In genomic region chr12:54279632-54280400, GRCh38 we compare ENCODE assay signal across 8 cellular contexts. TPM values are rescaled to one million over a fixed set of nuclear protein-coding genes. Genes with fewer than 3 reads are reported as not detected.
DNase-seq lines count a peak whose midpoint lies in the region; ATAC-seq, FAIRE-seq and TF ChIP-seq lines count a peak whose summit lies in the region.

TSS of gene CBX5 (minus strand) at chr12:54280122. CDS start at chr12:54257650, 22,472 bp downstream.

- H3K4me1 ChIP-seq in keratinocyte (ENCODE audit: control insufficient read depth, extremely low read depth, insufficient read depth, low read length): peaks cover 30% of the 10 kb centered on the region

- H3K9me1 ChIP-seq in keratinocyte (ENCODE audit: control insufficient read depth, extremely low read depth, insufficient read depth, low read length): no peaks in the 10 kb centered on the region

- H3K9ac ChIP-seq in keratinocyte (ENCODE audit: control insufficient read depth, extremely low read depth, insufficient read depth, low read length): peak within 1 kb of the TSS; percentile 100

- peaks cover 84% of the 10 kb centered on the region for H3K79me2 ChIP-seq in keratinocyte (ENCODE audit: control insufficient read depth, insufficient read depth, low read length)

- H4K20me1 ChIP-seq in keratinocyte (ENCODE audit: control insufficient read depth, extremely low read depth, insufficient read depth, low read length): peaks cover 23% of the 10 kb centered on the region

- peak; percentile 43 for FAIRE-seq in keratinocyte (lab: Jason Lieb, UNC)

- peak within 1 kb of the TSS; percentile 98 for H3K4me2 ChIP-seq in keratinocyte (ENCODE audit: control insufficient read depth, extremely low read depth, insufficient read depth, low read depth, low read length)

- peaks cover 8 to 33% of the 10 kb centered on the region in 2 experiments for H3K36me3 ChIP-seq in keratinocyte (ENCODE audit: control insufficient read depth in 2 of 2, extremely low read depth in 1 of 2, insufficient read depth in 2 of 2, low read length in 2 of 2)

- no peaks in the 10 kb centered on the region for H3K9me3 ChIP-seq in keratinocyte (ENCODE audit: control insufficient read depth, low read depth, low read length)

- H2AFZ ChIP-seq in keratinocyte (ENCODE audit: control insufficient read depth, low read length): peak within 1 kb of the TSS; percentile 98

- H3K4me3 ChIP-seq in AG10803 (ENCODE audit: low read length) (peak within 1 kb of the TSS; percentile 96), keratinocyte (ENCODE audit: control insufficient read depth in 2 of 3, extremely low read depth in 1 of 3, insufficient read depth in 2 of 3, low read depth in 1 of 3, low read length in 3 of 3) (peak within 1 kb of the TSS; percentile 71 to 98 (median 92))

- TF ChIP-seq CTCF in AG10803 (conservative IDR thresholded peaks at IDR 0.05; ENCODE audit: low read length) (no peak), keratinocyte (optimal IDR thresholded peaks at IDR 0.05 in 1 of 3, IDR thresholded peaks at IDR 0.05 in 1 of 3, conservative IDR thresholded peaks at IDR 0.05 in 1 of 3; ENCODE audit: extremely low read depth in 1 of 3, insufficient read depth in 2 of 3, low read length in 3 of 3) (no peak)

- dilution Hi-C loops in keratinocyte (cut with MboI; ENCODE audit: extremely low pct_ligation_motif_present, low sequenced_read_pairs): no loop called here

- DNase-seq in AG10803 (ENCODE audit: low read depth): peak; percentile 100
- peak; percentile 99 for DNase-seq in NCI-H446 (lab: John Stamatoyannopoulos, UW)
- DNase-seq in cerebellar nuclear complex (lab: John Stamatoyannopoulos, UW): peak; percentile 89 to 96
- DNase-seq in keratinocyte (ENCODE audit: low read depth, low spot score): peak; percentile 99
- DNase-seq in stimulated activated CD4-positive, alpha-beta T cell treated with anti-CD3 and anti-CD28 coated beads, Interleukin-15, amount 100 ng/mL, for 1 hour (ENCODE audit: low read depth in 1 of 2, low spot score in 1 of 2): peak; percentile 97 to 99

- H3K27ac ChIP-seq in keratinocyte (ENCODE audit: control insufficient read depth, insufficient read depth, low read length): peak within 1 kb of the TSS; percentile 100

- peak; percentile 67 for ATAC-seq in GM19043 (IDR thresholded peaks at IDR 0.05; ENCODE audit: low read depth, unreplicated experiment)
- ATAC-seq in HG03354 (IDR thresholded peaks at IDR 0.05; ENCODE audit: poor library complexity, severe bottlenecking, unreplicated experiment): peak; percentile 79
- peak; percentile 74 to 76 for ATAC-seq in activated CD4-positive, CD25-positive, alpha-beta regulatory T cell treated with anti-CD3 and anti-CD28 coated beads, Interleukin-2, amount 50 U/mL, for 24 hours

- H3K27me3 ChIP-seq in keratinocyte (ENCODE audit: control insufficient read depth, extremely low read depth, insufficient read depth, low read length): no peaks in the 10 kb centered on the region

RNA-seq across cellular contexts. Expression of gene CBX5, which starts in this region (rescaled TPM):
- polyA plus RNA-seq in keratinocyte: 15.5 to 25.8 TPM (median 23.3 TPM) in 3 replicates
- 20.2 TPM for polyA plus RNA-seq in keratinocyte (2011; ENCODE audit: low read depth)
- polyA plus RNA-seq in keratinocyte (2011; cell fraction: cytosol; rRNA removed): 9.9 and 17.5 TPM in 2 replicates
- polyA plus RNA-seq in keratinocyte (2011; cell fraction: nucleus; rRNA removed): 19.6 and 22.4 TPM in 2 replicates
- 9.0 and 20.1 TPM in 2 replicates for polyA plus RNA-seq in keratinocyte (2012; ENCODE audit: low replicate concordance)
- 32.0 to 66.7 TPM (median 33.1 TPM) in 3 replicates for polyA minus RNA-seq in keratinocyte
- polyA minus RNA-seq in keratinocyte (2011; cell fraction: cytosol; rRNA and poly(A)+ RNA removed): 20.5 TPM
- polyA minus RNA-seq in keratinocyte (2011; cell fraction: nucleus; rRNA and poly(A)+ RNA removed): 14.8 and 32.6 TPM in 2 replicates

Comparison
In these comparisons a context has a peak if more than half of its experiments do, and no peak if none do; other contexts are left out.
1. Peak in every context shown above with its lines: DNase-seq, ATAC-seq, H3K4me3 ChIP-seq and H3K27ac ChIP-seq.